In the genomic region with DNA sequence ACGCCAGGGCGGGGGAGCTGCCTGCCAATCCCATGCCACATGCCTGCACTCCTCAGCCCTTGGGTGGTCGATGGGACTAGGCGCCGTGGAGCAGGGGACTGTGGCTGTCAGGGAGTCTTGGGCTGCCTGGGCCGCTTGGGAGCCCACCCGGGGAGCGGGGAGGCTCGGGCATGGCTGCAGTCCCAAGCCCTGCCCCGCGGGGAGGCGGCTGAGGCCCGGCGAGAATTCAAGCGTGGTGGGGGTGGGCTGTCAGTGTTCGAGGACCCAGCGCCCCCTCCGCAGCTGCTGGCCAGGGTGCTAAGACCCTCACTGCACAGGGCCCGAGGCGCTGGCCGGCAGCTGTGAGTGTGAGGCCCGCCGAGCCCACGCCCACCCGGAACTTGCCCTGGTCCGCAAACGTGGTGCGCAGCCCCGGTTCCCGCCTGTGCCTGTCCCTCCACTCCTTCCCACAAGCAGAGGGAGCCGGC, we compare ENCODE assay signal across 19 cellular contexts.
A peak's percentile ranks its signal among the peaks of the same experiment; 100 is the strongest.
DNase-seq lines count a peak whose midpoint lies in the region; ATAC-seq, FAIRE-seq and TF ChIP-seq lines count a peak whose summit lies in the region.
"Had no signal": no experiment of that assay in that cellular context is flagged by ENCODE, and none has a peak within 500 bp of the region (broad histone marks: within the 10 kb centered on the region; RNA-seq: fewer than 3 reads in every experiment).

No MANE protein-coding gene starts in this region.

- no peaks in the 10 kb centered on the region for H3K23me2 ChIP-seq in H1 (ENCODE audit: low read depth, low read length)

- no peak for TF ChIP-seq POLR2A in H1 (IDR thresholded peaks at IDR 0.05; ENCODE audit: control extremely low read depth in 1 of 2, low read depth in 2 of 2, low read length in 2 of 2)

- POLR2A ChIA-PET in H1 (lab: Charles Lee; ENCODE audit: partially characterized antibody), result no interaction called here

- ATAC-seq in upper lobe of right lung (no peak), GM21447 (IDR thresholded peaks at IDR 0.05; ENCODE audit: unreplicated experiment) (no peak), psoas muscle (no peak)
- ATAC-seq: CD8-positive, alpha-beta T cell had no signal

- H3K9ac ChIP-seq in H1 (replicated peaks in 1 of 4; ENCODE audit: extremely low read depth in 1 of 4, low read depth in 3 of 4, low read length in 3 of 4), result no peak overlapping the region
- peak overlapping the region; percentile 33 for H3K9ac ChIP-seq in neuronal stem cell (ENCODE audit: low read depth, low read length, poor library complexity)
- H3K9ac ChIP-seq: BLaER1 treated with 17β-estradiol and CSF1 and Interleukin-3, amounts not matched to agents 10 nM and 100 nM; GM23248 had no signal

- H2BK12ac ChIP-seq in H1 (ENCODE audit: low read depth, low read length) (no peak overlapping the region), neuronal stem cell (ENCODE audit: low read length) (peak overlapping the region; percentile 24)

- H3K4me1 ChIP-seq in H1 (replicated peaks in 1 of 4; ENCODE audit: control insufficient read depth in 3 of 4, insufficient read depth in 4 of 4, low read length in 3 of 4) (no peaks in the 10 kb centered on the region), neuronal stem cell (ENCODE audit: control insufficient read depth in 2 of 2, insufficient read depth in 1 of 2, low read depth in 1 of 2, low read length in 2 of 2) (no peaks in the 10 kb centered on the region), upper lobe of right lung (no peaks in the 10 kb centered on the region), psoas muscle (no peaks in the 10 kb centered on the region)
- H3K4me1 ChIP-seq: BLaER1 treated with 17β-estradiol and CSF1 and Interleukin-3, amounts not matched to agents 10 nM and 100 nM had no signal

- H3K79me1 ChIP-seq in H1 (ENCODE audit: low read depth, low read length), result no peaks in the 10 kb centered on the region
- no peaks in the 10 kb centered on the region for H3K79me1 ChIP-seq in neuronal stem cell (ENCODE audit: low read depth, low read length)

- H4K91ac ChIP-seq in H1 (replicated peaks; ENCODE audit: insufficient read length, low read length) (no peak overlapping the region), neuronal stem cell (ENCODE audit: low read depth, low read length, poor library complexity) (peak overlapping the region; percentile 53)

- no peak overlapping the region for H4K5ac ChIP-seq in H1 (ENCODE audit: insufficient read length, low read depth, low read length)

- no peak overlapping the region for H3K56ac ChIP-seq in H1 (replicated peaks; ENCODE audit: insufficient read length, low read depth, low read length)

- H3K36me3 ChIP-seq in H1 (ENCODE audit: control insufficient read depth in 2 of 4, insufficient read depth in 4 of 4, low read length in 3 of 4) (no peaks in the 10 kb centered on the region), neuronal stem cell (replicated peaks in 1 of 2; ENCODE audit: control insufficient read depth in 2 of 2, insufficient read depth in 2 of 2, low read length in 2 of 2) (no peaks in the 10 kb centered on the region), upper lobe of right lung (no peaks in the 10 kb centered on the region), psoas muscle (ENCODE audit: insufficient read depth in 1 of 2, low read depth in 1 of 2) (no peaks in the 10 kb centered on the region)
- H3K36me3 ChIP-seq: BLaER1 treated with 17β-estradiol and CSF1 and Interleukin-3, amounts not matched to agents 10 nM and 100 nM had no signal

- no peak overlapping the region for H2BK15ac ChIP-seq in H1 (ENCODE audit: low read length)
- peak overlapping the region; percentile 93 for H2BK15ac ChIP-seq in neuronal stem cell (ENCODE audit: low read length)

- H3K23ac ChIP-seq in H1 (ENCODE audit: insufficient read length), result no peak overlapping the region
- no peak overlapping the region for H3K23ac ChIP-seq in neuronal stem cell (ENCODE audit: low read depth, low read length, poor library complexity)

- H3K27ac ChIP-seq in H1 (ENCODE audit: low read depth, low read length) (no peak overlapping the region), neuronal stem cell (replicated peaks; ENCODE audit: low read length) (no peak overlapping the region), upper lobe of right lung (no peak overlapping the region), psoas muscle (no peak overlapping the region)
- H3K27ac ChIP-seq: 22Rv1; BLaER1 treated with 17β-estradiol and CSF1 and Interleukin-3, amounts not matched to agents 10 nM and 100 nM; GM23248 had no signal

- H4K8ac ChIP-seq in H1 (ENCODE audit: extremely low read depth, insufficient read depth, low read length) (peak overlapping the region; percentile 51; the same call in 1 of the 2 replicates), neuronal stem cell (ENCODE audit: low read depth, low read length) (no peak overlapping the region)

- H2AFZ ChIP-seq in H1 (ENCODE audit: low read length) (no peak overlapping the region), neuronal stem cell (ENCODE audit: low read length) (no peak overlapping the region)
- H2AFZ ChIP-seq: GM23248 had no signal

- H3K79me2 ChIP-seq in H1 (ENCODE audit: control insufficient read depth in 1 of 2, insufficient read depth in 2 of 2, low read length in 2 of 2), result no peaks in the 10 kb centered on the region

- H3K4me3 ChIP-seq in H1 (ENCODE audit: extremely low read depth in 1 of 4, insufficient read depth in 2 of 4, low read depth in 3 of 4, low read length in 4 of 4) (no peak overlapping the region), neuronal stem cell (ENCODE audit: low read length in 2 of 2) (no peak overlapping the region), upper lobe of right lung (no peak overlapping the region), psoas muscle (no peak overlapping the region)
- H3K4me3 ChIP-seq: BLaER1 treated with 17β-estradiol and CSF1 and Interleukin-3, amounts not matched to agents 10 nM and 100 nM; GM23248 had no signal

- TF ChIP-seq CTCF in H1 (IDR thresholded peaks at IDR 0.05; ENCODE audit: control extremely low read depth in 1 of 3, insufficient read depth in 1 of 3, low read depth in 1 of 3, low read length in 3 of 3) (no peak), upper lobe of right lung (IDR thresholded peaks at IDR 0.05) (no peak), psoas muscle (IDR thresholded peaks at IDR 0.05) (no peak)

- intact Hi-C loops in upper lobe of right lung (cut with DNase I) (no loop called here), psoas muscle (cut with DNase I) (no loop called here)

- no peak overlapping the region for H3K4me2 ChIP-seq in H1 (ENCODE audit: insufficient read depth in 1 of 2, low read depth in 2 of 2, low read length in 2 of 2)
- H3K4me2 ChIP-seq in neuronal stem cell (ENCODE audit: insufficient read depth, low read length, poor library complexity, severe bottlenecking), result no peak overlapping the region
- H3K4me2 ChIP-seq: BLaER1 treated with 17β-estradiol and CSF1 and Interleukin-3, amounts not matched to agents 10 nM and 100 nM had no signal

- no peak overlapping the region for H2BK120ac ChIP-seq in H1 (replicated peaks; ENCODE audit: low read depth, low read length)
- peak overlapping the region; percentile 32 for H2BK120ac ChIP-seq in neuronal stem cell (ENCODE audit: low read depth, low read length)

- H3K9me3 ChIP-seq in H1 (ENCODE audit: insufficient read depth in 2 of 2, low read depth in 1 of 2, low read length in 1 of 2) (peaks cover 0 to 8% of the 10 kb centered on the region in 2 experiments; a peak in 1 of 4 replicates), neuronal stem cell (replicated peaks in 1 of 2; ENCODE audit: control insufficient read depth in 2 of 2, insufficient read depth in 1 of 2, low read depth in 1 of 2, low read length in 2 of 2) (peaks cover 0 to 2% of the 10 kb centered on the region in 2 donors), upper lobe of right lung (no peaks in the 10 kb centered on the region), psoas muscle (no peaks in the 10 kb centered on the region)

- peak; percentile 9 for DNase-seq in activated naive CD4-positive, alpha-beta T cell treated with anti-CD3 and anti-CD28 coated beads, Interleukin-2, amount 50 U/mL, for 16 hours
- no peak for DNase-seq in activated naive CD4-positive, alpha-beta T cell treated with Interleukin-2 at 50 U/mL for 16 hours
- DNase-seq in H1 (ENCODE audit: low read depth in 1 of 2, low spot score in 2 of 2) (no peak), neuronal stem cell (ENCODE audit: low spot score) (no peak), upper lobe of right lung (peak; percentile 53), psoas muscle (no peak)
- DNase-seq in activated CD4-positive, CD25-positive, alpha-beta regulatory T cell treated with anti-CD3 and anti-CD28 coated beads, Interleukin-2, amount 50 U/mL, for 72 hours, result no peak
- DNase-seq: Calu3; CD8-positive, alpha-beta T cell; DMS79 treated with DMSO at 0.1 percent for 48 hours; GF-D8; GM23248; HCEC 1CT; IMR-90 had no signal

- CTCF ChIA-PET in H1 (lab: Charles Lee; ENCODE audit: partially characterized antibody), result interaction anchor here (1.9 kb wide), 1 partner anchor 11 kb away, joined by 5 read pairs; no protein-coding TSS in a partner anchor

- H3K4ac ChIP-seq in H1 (replicated peaks; ENCODE audit: insufficient read length, low read depth, low read length) (no peak overlapping the region), neuronal stem cell (ENCODE audit: low read length) (peak overlapping the region; percentile 39)

- no peak for TF ChIP-seq EP300 in H1 (IDR thresholded peaks at IDR 0.05; ENCODE audit: borderline replicate concordance in 1 of 2, low read depth in 2 of 2, low read length in 2 of 2)

- WGBS in H1 (ENCODE audit: extremely low coverage in 1 of 2, insufficient coverage in 1 of 2, insufficient read length in 1 of 2, insufficient replicate concordance in 2 of 2, low coverage in 1 of 2, low lambda C conversion rate in 2 of 2, missing lambda C conversion rate in 1 of 2), 2 experiments, result 95% methylated on average over 22 of the region's 31 CpGs; no CpG with 5 or more reads in 1 of the 2 experiments
- WGBS in neuronal stem cell (ENCODE audit: extremely low coverage in 2 of 2, insufficient read length in 2 of 2, insufficient replicate concordance in 1 of 2), 2 donors, result no CpG with 5 or more reads among the region's 31 CpGs
- 92 to 94% (median 93%) methylated on average over 30 to 31 of the region's 31 CpGs for WGBS in psoas muscle, 3 donors

- no peak overlapping the region for H2BK20ac ChIP-seq in H1 (ENCODE audit: low read length)

- no peak for TF ChIP-seq RAD21 in H1 (IDR thresholded peaks at IDR 0.05 in 1 of 2, conservative IDR thresholded peaks at IDR 0.05 in 1 of 2; ENCODE audit: low read depth in 2 of 2, low read length in 2 of 2)

- no peak overlapping the region for H3K18ac ChIP-seq in H1 (ENCODE audit: extremely low read depth, low read length)
- peak overlapping the region; percentile 92 for H3K18ac ChIP-seq in neuronal stem cell (ENCODE audit: low read length)

- H2AK5ac ChIP-seq in H1 (ENCODE audit: low read depth, low read length) (no peak overlapping the region), neuronal stem cell (ENCODE audit: low read depth, low read length) (peak overlapping the region; percentile 71)

- no peaks in the 10 kb centered on the region for H4K20me1 ChIP-seq in H1 (replicated peaks in 1 of 2; ENCODE audit: control insufficient read depth in 1 of 2, insufficient read depth in 2 of 2, low read length in 2 of 2)
- H4K20me1 ChIP-seq: BLaER1 treated with 17β-estradiol and CSF1 and Interleukin-3, amounts not matched to agents 10 nM and 100 nM had no signal

- no peak overlapping the region for H3K14ac ChIP-seq in H1 (ENCODE audit: insufficient read length)
- H3K14ac ChIP-seq in neuronal stem cell (ENCODE audit: low read length), result no peak overlapping the region

- H3K27me3 ChIP-seq in H1 (replicated peaks in 1 of 4; ENCODE audit: control insufficient read depth in 3 of 4, extremely low read depth in 1 of 4, insufficient read depth in 3 of 4, low read length in 3 of 4) (no peaks in the 10 kb centered on the region), neuronal stem cell (ENCODE audit: control insufficient read depth in 3 of 3, insufficient read depth in 3 of 3, low read depth in 1 of 3, low read length in 3 of 3) (no peaks in the 10 kb centered on the region), upper lobe of right lung (no peaks in the 10 kb centered on the region), psoas muscle (ENCODE audit: insufficient read depth in 3 of 3, low read length in 2 of 3) (no peaks in the 10 kb centered on the region)
- H3K27me3 ChIP-seq: BLaER1 treated with 17β-estradiol and CSF1 and Interleukin-3, amounts not matched to agents 10 nM and 100 nM had no signal

- FAIRE-seq in H1 (lab: Jason Lieb, UNC), result no peak
- FAIRE-seq: H54, HTR-8/SVneo had no signal

- H2BK5ac ChIP-seq in H1 (ENCODE audit: low read depth, low read length), result no peak overlapping the region
- H2BK5ac ChIP-seq in neuronal stem cell (ENCODE audit: low read length), result no peak overlapping the region

Comparison
In these comparisons a context has a peak if more than half of its experiments do, and no peak if none do; other contexts are left out.
1. DNase-seq: peak in activated naive CD4-positive, alpha-beta T cell treated with anti-CD3 and anti-CD28 coated beads, Interleukin-2, amount 50 U/mL, for 16 hours (single experiment) and upper lobe of right lung (single experiment); none in activated naive CD4-positive, alpha-beta T cell treated with Interleukin-2 at 50 U/mL for 16 hours (single experiment), H1 (0 of 2), neuronal stem cell (single experiment), activated CD4-positive, CD25-positive, alpha-beta regulatory T cell treated with anti-CD3 and anti-CD28 coated beads, Interleukin-2, amount 50 U/mL, for 72 hours (single experiment) and psoas muscle (0 of 2).